ENCODE assay signal across 1 cellular context in the genomic region with DNA sequence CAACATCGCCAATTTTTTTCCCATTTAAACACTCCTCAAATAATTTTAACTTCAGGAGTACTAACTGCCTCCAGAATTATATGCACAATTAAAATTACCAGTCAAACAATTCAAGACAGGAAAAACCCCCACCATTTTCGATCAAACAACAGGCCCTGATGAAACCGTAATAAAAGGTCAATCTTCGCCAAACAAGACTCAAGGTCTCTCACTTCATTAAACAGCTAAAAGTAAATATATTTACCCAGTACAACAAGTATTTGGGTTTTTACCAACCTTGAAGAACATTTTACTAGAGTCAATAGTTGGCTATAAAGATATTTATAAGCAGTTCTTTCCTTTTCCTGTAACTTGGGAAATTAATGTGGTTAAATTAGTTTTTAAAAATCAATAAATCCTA.
TF ChIP-seq lines count a peak whose summit lies in the region.

No MANE protein-coding gene starts in this region.

TF ChIP-seq in SK-N-SH treated with all-trans-retinoic acid at 6 μM for 48 hours, 23 proteins besides CTCF, POLR2A, EP300 and RAD21 (continued from another document):
- TF ChIP-seq, protein P1, sequence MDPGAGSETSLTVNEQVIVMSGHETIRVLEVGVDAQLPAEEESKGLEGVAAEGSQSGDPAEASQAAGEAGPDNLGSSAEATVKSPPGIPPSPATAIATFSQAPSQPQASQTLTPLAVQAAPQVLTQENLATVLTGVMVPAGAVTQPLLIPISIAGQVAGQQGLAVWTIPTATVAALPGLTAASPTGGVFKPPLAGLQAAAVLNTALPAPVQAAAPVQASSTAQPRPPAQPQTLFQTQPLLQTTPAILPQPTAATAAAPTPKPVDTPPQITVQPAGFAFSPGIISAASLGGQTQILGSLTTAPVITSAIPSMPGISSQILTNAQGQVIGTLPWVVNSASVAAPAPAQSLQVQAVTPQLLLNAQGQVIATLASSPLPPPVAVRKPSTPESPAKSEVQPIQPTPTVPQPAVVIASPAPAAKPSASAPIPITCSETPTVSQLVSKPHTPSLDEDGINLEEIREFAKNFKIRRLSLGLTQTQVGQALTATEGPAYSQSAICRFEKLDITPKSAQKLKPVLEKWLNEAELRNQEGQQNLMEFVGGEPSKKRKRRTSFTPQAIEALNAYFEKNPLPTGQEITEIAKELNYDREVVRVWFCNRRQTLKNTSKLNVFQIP (CRISPR knock-in tag; IDR thresholded peaks at IDR 0.05; ENCODE audit: borderline replicate concordance, low read depth): no peak
TF ChIP-seq in SK-N-SH treated with all-trans-retinoic acid at 6 μM for 48 hours: peak in this region for 0.
